ENCODE assay signal across 35 cellular contexts in genomic region chr6:104108587-104108986, GRCh38.
"Had no signal": no experiment of that assay in that cellular context is flagged by ENCODE, and none has a peak within 500 bp of the region (broad histone marks: within the 10 kb centered on the region; RNA-seq: fewer than 3 reads in every experiment).

No MANE protein-coding gene starts in this region.

- H3K36me3 ChIP-seq: MG63 had no signal

- H3K4me3 ChIP-seq: MG63 had no signal

- H3K9me3 ChIP-seq: MG63 had no signal

- H3K27me3 ChIP-seq: MG63 had no signal

- DNase-seq: Karpas-422, Kasumi-1, MG63, MM.1S, MV-4-11, NCI-H1048, NCI-H1092, NCI-H1092 treated with DMSO at 0.1 percent for 48 hours, NCI-H1105, NCI-H1105 treated with DMSO at 0.1 percent for 48 hours, NCI-H1417, NCI-H1417 treated with DMSO at 0.1 percent for 48 hours, NCI-H1436, NCI-H1436 treated with DMSO at 0.1 percent for 48 hours, NCI-H146, NCI-H1694, NCI-H1694 treated with DMSO at 0.1 percent for 48 hours, NCI-H187, NCI-H187 treated with DMSO at 0.1 percent for 48 hours, NCI-H1930, NCI-H2029, NCI-H2029 treated with DMSO at 0.1 percent for 48 hours, NCI-H2081, NCI-H2081 treated with DMSO at 0.1 percent for 48 hours, NCI-H2107, NCI-H2171, NCI-H2171 treated with DMSO at 0.1 percent for 48 hours, NCI-H2227 treated with DMSO at 0.1 percent for 48 hours, NCI-H226, NCI-H345, NCI-H446, NCI-H446 treated with DMSO at 0.1 percent for 48 hours, NCI-H510A, NCI-H510A treated with DMSO at 0.1 percent for 48 hours, NCI-H524 had no signal
